Comparison of ENCODE assay signal across 16 cellular contexts in the genomic region with DNA sequence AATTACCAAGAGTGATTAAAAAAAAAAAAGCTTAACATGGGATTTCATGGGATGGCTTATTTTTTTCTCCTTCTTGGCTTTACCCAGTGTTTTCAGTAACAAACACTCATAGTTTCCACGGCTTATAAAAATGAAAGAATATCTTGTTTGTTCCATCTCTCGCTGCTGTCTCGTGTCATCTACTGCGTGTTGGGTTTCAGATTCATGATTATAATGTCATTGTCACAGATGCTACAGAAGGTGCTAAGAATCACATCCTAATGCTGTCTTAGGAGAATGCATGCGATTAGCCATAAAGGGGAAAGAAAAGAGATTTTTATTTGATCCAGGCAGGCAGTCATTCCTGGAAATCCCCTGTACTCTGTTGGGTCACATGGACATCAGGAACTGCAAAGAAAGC.
DNase-seq lines count a peak whose midpoint lies in the region; ATAC-seq and TF ChIP-seq lines count a peak whose summit lies in the region.
"Had no signal": no experiment of that assay in that cellular context is flagged by ENCODE, and none has a peak within 500 bp of the region (broad histone marks: within the 10 kb centered on the region; RNA-seq: fewer than 3 reads in every experiment).

No MANE protein-coding gene starts in this region.

- no peak overlapping the region for H2AFZ ChIP-seq in smooth muscle cell (ENCODE audit: low read depth)

- peak overlapping the region; percentile 19; the same call in 1 of the 2 replicates for H3K4me3 Mint-ChIP-seq in HFFc6
- H3K4me3 Mint-ChIP-seq in activated T-helper 17 cell treated with anti-CD3 and anti-CD28 coated beads, Interleukin-2, amount 50 U/mL, for 72 hours: no peak overlapping the region
- H3K4me3 Mint-ChIP-seq in activated naive CD8-positive, alpha-beta T cell treated with anti-CD3 and anti-CD28 coated beads, Interleukin-2, amount 50 U/mL, for 24 hours: no peak overlapping the region
- H3K4me3 Mint-ChIP-seq: B cell; CD4-positive, CD25-positive, alpha-beta regulatory T cell; CD8-positive, alpha-beta T cell had no signal

- H3K4me3 ChIP-seq in mesodermal cell (ENCODE audit: extremely low read depth, insufficient read depth, low read length, poor library complexity, severe bottlenecking) (no peak overlapping the region), smooth muscle cell (no peak overlapping the region)
- H3K4me3 ChIP-seq: BLaER1, HAP-1 had no signal

- H3K27ac ChIP-seq in mesodermal cell (ENCODE audit: low read depth, low read length, severe bottlenecking): peak overlapping the region; percentile 82
- peak overlapping the region; percentile 20 for H3K27ac ChIP-seq in smooth muscle cell (ENCODE audit: low read depth)
- H3K27ac ChIP-seq: BLaER1, C4-2B had no signal

- no peak overlapping the region for H3K27ac Mint-ChIP-seq in HFFc6
- no peak overlapping the region for H3K27ac Mint-ChIP-seq in activated T-helper 17 cell treated with anti-CD3 and anti-CD28 coated beads, Interleukin-2, amount 50 U/mL, for 72 hours
- H3K27ac Mint-ChIP-seq in activated naive CD8-positive, alpha-beta T cell treated with anti-CD3 and anti-CD28 coated beads, Interleukin-2, amount 50 U/mL, for 24 hours: no peak overlapping the region
- H3K27ac Mint-ChIP-seq: B cell; CD4-positive, CD25-positive, alpha-beta regulatory T cell; CD8-positive, alpha-beta T cell had no signal

- H3K9me3 Mint-ChIP-seq in HFFc6: no peaks in the 10 kb centered on the region
- no peaks in the 10 kb centered on the region for H3K9me3 Mint-ChIP-seq in activated T-helper 17 cell treated with anti-CD3 and anti-CD28 coated beads, Interleukin-2, amount 50 U/mL, for 72 hours
- peaks cover 3% of the 10 kb centered on the region for H3K9me3 Mint-ChIP-seq in activated naive CD8-positive, alpha-beta T cell treated with anti-CD3 and anti-CD28 coated beads, Interleukin-2, amount 50 U/mL, for 24 hours
- H3K9me3 Mint-ChIP-seq: CD8-positive, alpha-beta T cell had no signal

- no peaks in the 10 kb centered on the region for H3K27me3 ChIP-seq in smooth muscle cell (ENCODE audit: low read depth)
- H3K27me3 ChIP-seq: BLaER1 had no signal

- H4K20me1 ChIP-seq in smooth muscle cell (ENCODE audit: low read depth): no peaks in the 10 kb centered on the region
- H4K20me1 ChIP-seq: BLaER1 had no signal

- peaks cover 6% of the 10 kb centered on the region for H3K4me1 ChIP-seq in mesodermal cell (ENCODE audit: control insufficient read depth, insufficient read depth, low read length, poor library complexity, severe bottlenecking)
- peaks cover 14% of the 10 kb centered on the region for H3K4me1 ChIP-seq in smooth muscle cell (ENCODE audit: low read depth)
- H3K4me1 ChIP-seq: Caco-2, HAP-1 had no signal

- peak; percentile 47 for ATAC-seq in activated T-helper 17 cell treated with anti-CD3 and anti-CD28 coated beads, Interleukin-2, amount 50 U/mL, for 72 hours (replicated peaks)
- no peak for ATAC-seq in activated naive CD8-positive, alpha-beta T cell treated with anti-CD3 and anti-CD28 coated beads, Interleukin-2, amount 50 U/mL, for 24 hours
- ATAC-seq: CD8-positive, alpha-beta T cell had no signal

- 98 to 100% methylated on average over 1 to 4 of the region's 5 CpGs for WGBS in mesodermal cell (ENCODE audit: insufficient coverage in 2 of 2), 2 experiments
- WGBS in smooth muscle cell (ENCODE audit: low lambda C conversion rate): 69% methylated on average over 5 of the region's 5 CpGs

- no peak for TF ChIP-seq CTCF in HFFc6 (IDR thresholded peaks at IDR 0.05)
- TF ChIP-seq CTCF in smooth muscle cell (IDR thresholded peaks at IDR 0.05; ENCODE audit: borderline replicate concordance, insufficient read depth, poor library complexity, severe bottlenecking): no peak

- H3K4me2 ChIP-seq in smooth muscle cell: peak overlapping the region; percentile 30

- DNase-seq in HFFc6 (no peak), smooth muscle cell (lab: John Stamatoyannopoulos, UW; ENCODE audit: unreplicated experiment) (no peak), RKO (ENCODE audit: low spot score) (no peak)
- DNase-seq in activated naive CD8-positive, alpha-beta T cell treated with anti-CD3 and anti-CD28 coated beads, Interleukin-2, amount 50 U/mL, for 24 hours: no peak
- DNase-seq: Caco-2; CD4-positive, CD25-positive, alpha-beta regulatory T cell; CD8-positive, alpha-beta T cell; DMS153; DND-41; GOT3 had no signal

- peaks cover 3% of the 10 kb centered on the region for H3K27me3 Mint-ChIP-seq in HFFc6 (ENCODE audit: insufficient read depth)
- peaks cover 4% of the 10 kb centered on the region for H3K27me3 Mint-ChIP-seq in activated T-helper 17 cell treated with anti-CD3 and anti-CD28 coated beads, Interleukin-2, amount 50 U/mL, for 72 hours
- no peaks in the 10 kb centered on the region for H3K27me3 Mint-ChIP-seq in activated naive CD8-positive, alpha-beta T cell treated with anti-CD3 and anti-CD28 coated beads, Interleukin-2, amount 50 U/mL, for 24 hours
- H3K27me3 Mint-ChIP-seq: B cell; CD4-positive, CD25-positive, alpha-beta regulatory T cell had no signal

- no peaks in the 10 kb centered on the region for H3K79me2 ChIP-seq in smooth muscle cell (ENCODE audit: low read depth)

- no peak overlapping the region for H3K9ac ChIP-seq in smooth muscle cell (ENCODE audit: low read depth)
- H3K9ac ChIP-seq: BLaER1 had no signal

- peaks cover 12% of the 10 kb centered on the region; the same call in 1 of the 2 replicates for H3K4me1 Mint-ChIP-seq in HFFc6 (ENCODE audit: low read depth)
- H3K4me1 Mint-ChIP-seq in activated T-helper 17 cell treated with anti-CD3 and anti-CD28 coated beads, Interleukin-2, amount 50 U/mL, for 72 hours: no peaks in the 10 kb centered on the region
- H3K4me1 Mint-ChIP-seq in activated naive CD8-positive, alpha-beta T cell treated with anti-CD3 and anti-CD28 coated beads, Interleukin-2, amount 50 U/mL, for 24 hours: peaks cover 3% of the 10 kb centered on the region
- H3K4me1 Mint-ChIP-seq: B cell; CD4-positive, CD25-positive, alpha-beta regulatory T cell had no signal

- no peaks in the 10 kb centered on the region for H3F3A ChIP-seq in smooth muscle cell (ENCODE audit: low read depth)

- H3K9me3 ChIP-seq in mesodermal cell (ENCODE audit: control insufficient read depth, low read length): no peaks in the 10 kb centered on the region
- H3K9me3 ChIP-seq in smooth muscle cell (replicated peaks; ENCODE audit: low read depth): no peaks in the 10 kb centered on the region
- H3K9me3 ChIP-seq: BLaER1, Caco-2, HAP-1 had no signal

- no peaks in the 10 kb centered on the region for H3K36me3 Mint-ChIP-seq in HFFc6 (ENCODE audit: low read depth)
- no peaks in the 10 kb centered on the region for H3K36me3 Mint-ChIP-seq in activated T-helper 17 cell treated with anti-CD3 and anti-CD28 coated beads, Interleukin-2, amount 50 U/mL, for 72 hours (ENCODE audit: low read depth)
- H3K36me3 Mint-ChIP-seq in activated naive CD8-positive, alpha-beta T cell treated with anti-CD3 and anti-CD28 coated beads, Interleukin-2, amount 50 U/mL, for 24 hours (ENCODE audit: low read depth): no peaks in the 10 kb centered on the region
- H3K36me3 Mint-ChIP-seq: CD4-positive, CD25-positive, alpha-beta regulatory T cell; CD8-positive, alpha-beta T cell had no signal

- H3K36me3 ChIP-seq in mesodermal cell (ENCODE audit: control insufficient read depth, insufficient read depth, low read length) (no peaks in the 10 kb centered on the region), smooth muscle cell (ENCODE audit: low read depth) (no peaks in the 10 kb centered on the region)
- H3K36me3 ChIP-seq: BLaER1, HAP-1 had no signal
